In the genomic region with DNA sequence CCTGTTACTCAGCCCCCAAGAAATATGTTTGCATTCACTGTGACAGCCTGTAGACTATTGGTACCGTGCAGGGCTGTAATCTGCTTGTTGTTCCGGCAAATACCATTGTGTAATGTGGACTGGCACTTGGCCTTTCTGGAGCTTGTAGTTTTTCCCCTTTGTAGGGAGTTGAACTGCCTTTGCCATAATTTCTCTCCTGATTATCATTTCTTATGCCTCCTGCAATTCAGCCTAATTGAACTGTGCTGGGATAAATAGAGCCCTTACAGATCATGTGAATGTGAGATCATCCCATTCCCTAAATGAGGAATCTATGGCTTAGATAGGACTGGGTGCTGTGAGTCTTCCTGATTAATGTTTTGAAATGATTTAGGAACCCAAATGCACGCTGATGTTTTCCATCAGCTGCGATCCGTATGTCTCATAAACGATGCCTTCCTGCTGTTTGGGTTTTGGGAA, we compare ENCODE assay signal across 1 cellular context.
TF ChIP-seq lines count a peak whose summit lies in the region.

No MANE protein-coding gene starts in this region.

TF ChIP-seq in HEK293, 187 proteins besides CTCF, POLR2A, EP300 and RAD21 (continued from another document and continues in another):
- TF ChIP-seq, protein P1, sequence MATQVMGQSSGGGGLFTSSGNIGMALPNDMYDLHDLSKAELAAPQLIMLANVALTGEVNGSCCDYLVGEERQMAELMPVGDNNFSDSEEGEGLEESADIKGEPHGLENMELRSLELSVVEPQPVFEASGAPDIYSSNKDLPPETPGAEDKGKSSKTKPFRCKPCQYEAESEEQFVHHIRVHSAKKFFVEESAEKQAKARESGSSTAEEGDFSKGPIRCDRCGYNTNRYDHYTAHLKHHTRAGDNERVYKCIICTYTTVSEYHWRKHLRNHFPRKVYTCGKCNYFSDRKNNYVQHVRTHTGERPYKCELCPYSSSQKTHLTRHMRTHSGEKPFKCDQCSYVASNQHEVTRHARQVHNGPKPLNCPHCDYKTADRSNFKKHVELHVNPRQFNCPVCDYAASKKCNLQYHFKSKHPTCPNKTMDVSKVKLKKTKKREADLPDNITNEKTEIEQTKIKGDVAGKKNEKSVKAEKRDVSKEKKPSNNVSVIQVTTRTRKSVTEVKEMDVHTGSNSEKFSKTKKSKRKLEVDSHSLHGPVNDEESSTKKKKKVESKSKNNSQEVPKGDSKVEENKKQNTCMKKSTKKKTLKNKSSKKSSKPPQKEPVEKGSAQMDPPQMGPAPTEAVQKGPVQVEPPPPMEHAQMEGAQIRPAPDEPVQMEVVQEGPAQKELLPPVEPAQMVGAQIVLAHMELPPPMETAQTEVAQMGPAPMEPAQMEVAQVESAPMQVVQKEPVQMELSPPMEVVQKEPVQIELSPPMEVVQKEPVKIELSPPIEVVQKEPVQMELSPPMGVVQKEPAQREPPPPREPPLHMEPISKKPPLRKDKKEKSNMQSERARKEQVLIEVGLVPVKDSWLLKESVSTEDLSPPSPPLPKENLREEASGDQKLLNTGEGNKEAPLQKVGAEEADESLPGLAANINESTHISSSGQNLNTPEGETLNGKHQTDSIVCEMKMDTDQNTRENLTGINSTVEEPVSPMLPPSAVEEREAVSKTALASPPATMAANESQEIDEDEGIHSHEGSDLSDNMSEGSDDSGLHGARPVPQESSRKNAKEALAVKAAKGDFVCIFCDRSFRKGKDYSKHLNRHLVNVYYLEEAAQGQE (tag by site-specific recombination; IDR thresholded peaks at IDR 0.05), result no peak
- TF ChIP-seq, protein P2, sequence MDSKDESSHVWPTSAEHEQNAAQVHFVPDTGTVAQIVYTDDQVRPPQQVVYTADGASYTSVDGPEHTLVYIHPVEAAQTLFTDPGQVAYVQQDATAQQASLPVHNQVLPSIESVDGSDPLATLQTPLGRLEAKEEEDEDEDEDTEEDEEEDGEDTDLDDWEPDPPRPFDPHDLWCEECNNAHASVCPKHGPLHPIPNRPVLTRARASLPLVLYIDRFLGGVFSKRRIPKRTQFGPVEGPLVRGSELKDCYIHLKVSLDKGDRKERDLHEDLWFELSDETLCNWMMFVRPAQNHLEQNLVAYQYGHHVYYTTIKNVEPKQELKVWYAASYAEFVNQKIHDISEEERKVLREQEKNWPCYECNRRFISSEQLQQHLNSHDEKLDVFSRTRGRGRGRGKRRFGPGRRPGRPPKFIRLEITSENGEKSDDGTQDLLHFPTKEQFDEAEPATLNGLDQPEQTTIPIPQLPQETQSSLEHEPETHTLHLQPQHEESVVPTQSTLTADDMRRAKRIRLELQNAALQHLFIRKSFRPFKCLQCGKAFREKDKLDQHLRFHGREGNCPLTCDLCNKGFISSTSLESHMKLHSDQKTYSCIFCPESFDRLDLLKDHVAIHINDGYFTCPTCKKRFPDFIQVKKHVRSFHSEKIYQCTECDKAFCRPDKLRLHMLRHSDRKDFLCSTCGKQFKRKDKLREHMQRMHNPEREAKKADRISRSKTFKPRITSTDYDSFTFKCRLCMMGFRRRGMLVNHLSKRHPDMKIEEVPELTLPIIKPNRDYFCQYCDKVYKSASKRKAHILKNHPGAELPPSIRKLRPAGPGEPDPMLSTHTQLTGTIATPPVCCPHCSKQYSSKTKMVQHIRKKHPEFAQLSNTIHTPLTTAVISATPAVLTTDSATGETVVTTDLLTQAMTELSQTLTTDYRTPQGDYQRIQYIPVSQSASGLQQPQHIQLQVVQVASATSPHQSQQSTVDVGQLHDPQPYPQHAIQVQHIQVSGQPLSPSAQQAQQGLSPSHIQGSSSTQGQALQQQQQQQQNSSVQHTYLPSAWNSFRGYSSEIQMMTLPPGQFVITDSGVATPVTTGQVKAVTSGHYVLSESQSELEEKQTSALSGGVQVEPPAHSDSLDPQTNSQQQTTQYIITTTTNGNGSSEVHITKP (tag by site-specific recombination; IDR thresholded peaks at IDR 0.05), result peak; percentile 90
- no peak for TF ChIP-seq ZNF48 (tag by site-specific recombination; IDR thresholded peaks at IDR 0.05)
- no peak for TF ChIP-seq GLI4 (tag by site-specific recombination; IDR thresholded peaks at IDR 0.05)
- peak; percentile 86 for TF ChIP-seq ZBTB48 (tag by site-specific recombination; IDR thresholded peaks at IDR 0.05)
- TF ChIP-seq, protein P3, sequence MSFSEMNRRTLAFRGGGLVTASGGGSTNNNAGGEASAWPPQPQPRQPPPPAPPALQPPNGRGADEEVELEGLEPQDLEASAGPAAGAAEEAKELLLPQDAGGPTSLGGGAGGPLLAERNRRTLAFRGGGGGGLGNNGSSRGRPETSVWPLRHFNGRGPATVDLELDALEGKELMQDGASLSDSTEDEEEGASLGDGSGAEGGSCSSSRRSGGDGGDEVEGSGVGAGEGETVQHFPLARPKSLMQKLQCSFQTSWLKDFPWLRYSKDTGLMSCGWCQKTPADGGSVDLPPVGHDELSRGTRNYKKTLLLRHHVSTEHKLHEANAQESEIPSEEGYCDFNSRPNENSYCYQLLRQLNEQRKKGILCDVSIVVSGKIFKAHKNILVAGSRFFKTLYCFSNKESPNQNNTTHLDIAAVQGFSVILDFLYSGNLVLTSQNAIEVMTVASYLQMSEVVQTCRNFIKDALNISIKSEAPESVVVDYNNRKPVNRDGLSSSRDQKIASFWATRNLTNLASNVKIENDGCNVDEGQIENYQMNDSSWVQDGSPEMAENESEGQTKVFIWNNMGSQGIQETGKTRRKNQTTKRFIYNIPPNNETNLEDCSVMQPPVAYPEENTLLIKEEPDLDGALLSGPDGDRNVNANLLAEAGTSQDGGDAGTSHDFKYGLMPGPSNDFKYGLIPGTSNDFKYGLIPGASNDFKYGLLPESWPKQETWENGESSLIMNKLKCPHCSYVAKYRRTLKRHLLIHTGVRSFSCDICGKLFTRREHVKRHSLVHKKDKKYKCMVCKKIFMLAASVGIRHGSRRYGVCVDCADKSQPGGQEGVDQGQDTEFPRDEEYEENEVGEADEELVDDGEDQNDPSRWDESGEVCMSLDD (tag by site-specific recombination; IDR thresholded peaks at IDR 0.05), result no peak
- TF ChIP-seq GLIS2 (tag by site-specific recombination; IDR thresholded peaks at IDR 0.05), result no peak
- TF ChIP-seq, protein P4, sequence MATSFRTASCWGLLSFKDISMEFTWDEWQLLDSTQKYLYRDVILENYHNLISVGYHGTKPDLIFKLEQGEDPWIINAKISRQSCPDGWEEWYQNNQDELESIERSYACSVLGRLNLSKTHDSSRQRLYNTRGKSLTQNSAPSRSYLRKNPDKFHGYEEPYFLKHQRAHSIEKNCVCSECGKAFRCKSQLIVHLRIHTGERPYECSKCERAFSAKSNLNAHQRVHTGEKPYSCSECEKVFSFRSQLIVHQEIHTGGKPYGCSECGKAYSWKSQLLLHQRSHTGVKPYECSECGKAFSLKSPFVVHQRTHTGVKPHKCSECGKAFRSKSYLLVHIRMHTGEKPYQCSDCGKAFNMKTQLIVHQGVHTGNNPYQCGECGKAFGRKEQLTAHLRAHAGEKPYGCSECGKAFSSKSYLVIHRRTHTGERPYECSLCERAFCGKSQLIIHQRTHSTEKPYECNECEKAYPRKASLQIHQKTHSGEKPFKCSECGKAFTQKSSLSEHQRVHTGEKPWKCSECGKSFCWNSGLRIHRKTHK (tag by site-specific recombination; IDR thresholded peaks at IDR 0.05), result no peak
- TF ChIP-seq ZNF324 (tag by site-specific recombination; IDR thresholded peaks at IDR 0.05), result 0 out of 2 replicates have a peak, but pooled peaks have one; percentile 35
- no peak for TF ChIP-seq ZNF169 (tag by site-specific recombination; IDR thresholded peaks at IDR 0.05)
- TF ChIP-seq ZNF529 (tag by site-specific recombination; IDR thresholded peaks at IDR 0.05; ENCODE audit: insufficient replicate concordance), result no peak
- TF ChIP-seq ZIC2 (tag by site-specific recombination; IDR thresholded peaks at IDR 0.05), result peak; percentile 83
- TF ChIP-seq PBX3 (CRISPR knock-in tag; IDR thresholded peaks at IDR 0.05), result no peak
- TF ChIP-seq, protein P5, sequence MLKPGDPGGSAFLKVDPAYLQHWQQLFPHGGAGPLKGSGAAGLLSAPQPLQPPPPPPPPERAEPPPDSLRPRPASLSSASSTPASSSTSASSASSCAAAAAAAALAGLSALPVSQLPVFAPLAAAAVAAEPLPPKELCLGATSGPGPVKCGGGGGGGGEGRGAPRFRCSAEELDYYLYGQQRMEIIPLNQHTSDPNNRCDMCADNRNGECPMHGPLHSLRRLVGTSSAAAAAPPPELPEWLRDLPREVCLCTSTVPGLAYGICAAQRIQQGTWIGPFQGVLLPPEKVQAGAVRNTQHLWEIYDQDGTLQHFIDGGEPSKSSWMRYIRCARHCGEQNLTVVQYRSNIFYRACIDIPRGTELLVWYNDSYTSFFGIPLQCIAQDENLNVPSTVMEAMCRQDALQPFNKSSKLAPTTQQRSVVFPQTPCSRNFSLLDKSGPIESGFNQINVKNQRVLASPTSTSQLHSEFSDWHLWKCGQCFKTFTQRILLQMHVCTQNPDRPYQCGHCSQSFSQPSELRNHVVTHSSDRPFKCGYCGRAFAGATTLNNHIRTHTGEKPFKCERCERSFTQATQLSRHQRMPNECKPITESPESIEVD (tag by site-specific recombination; IDR thresholded peaks at IDR 0.05), result peak; percentile 73
- TF ChIP-seq ZNF660 (tag by site-specific recombination; IDR thresholded peaks at IDR 0.05), result peak; percentile 63
- no peak for TF ChIP-seq ZNF670 (tag by site-specific recombination; IDR thresholded peaks at IDR 0.05; ENCODE audit: low read depth)
- TF ChIP-seq ZBTB44 (tag by site-specific recombination; IDR thresholded peaks at IDR 0.05), result no peak
- 0 out of 2 replicates have a peak, but pooled peaks have one; percentile 15 for TF ChIP-seq FEZF1 (tag by site-specific recombination; IDR thresholded peaks at IDR 0.05)
- no peak for TF ChIP-seq GFI1B (tag by site-specific recombination; IDR thresholded peaks at IDR 0.05)
- TF ChIP-seq ZNF785 (tag by site-specific recombination; IDR thresholded peaks at IDR 0.05), result no peak
- TF ChIP-seq IKZF3 (tag by site-specific recombination; IDR thresholded peaks at IDR 0.05), result peak; percentile 83
- TF ChIP-seq ZNF776 (tag by site-specific recombination; IDR thresholded peaks at IDR 0.05; ENCODE audit: borderline replicate concordance), result no peak
- no peak for TF ChIP-seq ZNF404 (tag by site-specific recombination; IDR thresholded peaks at IDR 0.05)
- no peak for TF ChIP-seq ZNF221 (tag by site-specific recombination; IDR thresholded peaks at IDR 0.05; ENCODE audit: borderline replicate concordance)
- 0 out of 2 replicates have a peak, but pooled peaks have one; percentile 41 for TF ChIP-seq ZNF10 (tag by site-specific recombination; IDR thresholded peaks at IDR 0.05)
- TF ChIP-seq ZNF843 (tag by site-specific recombination; IDR thresholded peaks at IDR 0.05), result peak; percentile 47
- no peak for TF ChIP-seq ZNF426 (tag by site-specific recombination; IDR thresholded peaks at IDR 0.05)
- peak; percentile 89 for TF ChIP-seq ZEB2 (tag by site-specific recombination; IDR thresholded peaks at IDR 0.05)
- no peak for TF ChIP-seq ZNF658 (tag by site-specific recombination; IDR thresholded peaks at IDR 0.05)
- no peak for TF ChIP-seq ZNF510 (tag by site-specific recombination; IDR thresholded peaks at IDR 0.05; ENCODE audit: insufficient replicate concordance)
- 0 out of 2 replicates have a peak, but pooled peaks have one; percentile 17 for TF ChIP-seq ZNF24 (tag by site-specific recombination; IDR thresholded peaks at IDR 0.05)
- TF ChIP-seq ZNF248 (tag by site-specific recombination; IDR thresholded peaks at IDR 0.05), result no peak
- TF ChIP-seq KLF8 (tag by site-specific recombination; IDR thresholded peaks at IDR 0.05), result 0 out of 2 replicates have a peak, but pooled peaks have one; percentile 57
- peak; percentile 56 for TF ChIP-seq MYNN (tag by site-specific recombination; IDR thresholded peaks at IDR 0.05; ENCODE audit: borderline replicate concordance)
- no peak for TF ChIP-seq ZNF626 (tag by site-specific recombination; IDR thresholded peaks at IDR 0.05)
- TF ChIP-seq, protein P6, sequence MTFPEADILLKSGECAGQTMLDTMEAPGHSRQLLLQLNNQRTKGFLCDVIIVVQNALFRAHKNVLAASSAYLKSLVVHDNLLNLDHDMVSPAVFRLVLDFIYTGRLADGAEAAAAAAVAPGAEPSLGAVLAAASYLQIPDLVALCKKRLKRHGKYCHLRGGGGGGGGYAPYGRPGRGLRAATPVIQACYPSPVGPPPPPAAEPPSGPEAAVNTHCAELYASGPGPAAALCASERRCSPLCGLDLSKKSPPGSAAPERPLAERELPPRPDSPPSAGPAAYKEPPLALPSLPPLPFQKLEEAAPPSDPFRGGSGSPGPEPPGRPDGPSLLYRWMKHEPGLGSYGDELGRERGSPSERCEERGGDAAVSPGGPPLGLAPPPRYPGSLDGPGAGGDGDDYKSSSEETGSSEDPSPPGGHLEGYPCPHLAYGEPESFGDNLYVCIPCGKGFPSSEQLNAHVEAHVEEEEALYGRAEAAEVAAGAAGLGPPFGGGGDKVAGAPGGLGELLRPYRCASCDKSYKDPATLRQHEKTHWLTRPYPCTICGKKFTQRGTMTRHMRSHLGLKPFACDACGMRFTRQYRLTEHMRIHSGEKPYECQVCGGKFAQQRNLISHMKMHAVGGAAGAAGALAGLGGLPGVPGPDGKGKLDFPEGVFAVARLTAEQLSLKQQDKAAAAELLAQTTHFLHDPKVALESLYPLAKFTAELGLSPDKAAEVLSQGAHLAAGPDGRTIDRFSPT (tag by site-specific recombination; IDR thresholded peaks at IDR 0.05), result no peak
- TF ChIP-seq ZNF37A (tag by site-specific recombination; IDR thresholded peaks at IDR 0.05), result no peak
- no peak for TF ChIP-seq ZNF140 (tag by site-specific recombination; IDR thresholded peaks at IDR 0.05)
